In the genomic region with DNA sequence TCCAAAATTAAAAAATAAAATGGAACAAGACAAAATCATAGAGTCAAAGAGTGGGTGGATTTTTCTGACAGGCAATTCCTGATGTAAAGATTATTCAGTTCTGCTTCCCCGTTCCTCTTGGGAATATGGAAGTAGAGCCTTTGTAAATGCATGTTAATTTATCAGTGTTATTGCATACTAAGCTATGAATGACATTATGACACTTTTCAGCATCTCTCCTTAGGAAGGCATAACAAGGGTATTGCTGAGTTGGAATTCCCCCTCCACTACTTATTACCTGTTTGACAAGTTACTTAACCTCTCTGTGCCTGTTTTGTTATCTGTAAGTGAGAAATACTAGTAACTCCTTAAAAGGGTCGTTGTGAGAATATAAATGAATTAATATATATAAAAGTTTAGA, we compare ENCODE assay signal across 15 cellular contexts.
"Had no signal": no experiment of that assay in that cellular context is flagged by ENCODE, and none has a peak within 500 bp of the region (broad histone marks: within the 10 kb centered on the region; RNA-seq: fewer than 3 reads in every experiment).

No MANE protein-coding gene starts in this region.

- FAIRE-seq: colon, kidney, urothelium cell line had no signal

- H3K27ac ChIP-seq: esophagus squamous epithelium, spleen, VCaP had no signal

- H3K4me1 ChIP-seq: spleen had no signal

- H3K27me3 ChIP-seq: esophagus squamous epithelium, spleen, testis had no signal

- DNase-seq: activated CD4-positive, alpha-beta memory T cell treated with anti-CD3 and anti-CD28 coated beads for 36 hours; activated CD8-positive, alpha-beta memory T cell treated with anti-CD3 and anti-CD28 coated beads, Interleukin-2, amount 10 ng/mL, durations not matched to agents 7 days and 5 days; activated naive CD4-positive, alpha-beta T cell treated with anti-CD3 and anti-CD28 coated beads for 36 hours; activated naive CD8-positive, alpha-beta T cell treated with anti-CD3 and anti-CD28 coated beads, Interleukin-2, amount 50 U/mL, for 24 hours; activated T-cell treated with anti-CD3 and anti-CD28 coated beads, Interleukin-2, amount 50 U/mL, for 1 hour; esophagus squamous epithelium; kidney; mesendoderm; spleen; stimulated activated naive CD8-positive, alpha-beta T cell treated with anti-CD3 and anti-CD28 coated beads, Interleukin-15, amount 100 ng/mL, for 72 hours had no signal

- H3K4me3 ChIP-seq: esophagus squamous epithelium, spleen, testis had no signal

- H3K9me3 ChIP-seq: esophagus squamous epithelium, spleen, testis had no signal

- H3K36me3 ChIP-seq: esophagus squamous epithelium, spleen had no signal

- ATAC-seq: activated CD8-positive, alpha-beta memory T cell treated with anti-CD3 and anti-CD28 coated beads, Interleukin-2, amount 10 ng/mL, durations not matched to agents 7 days and 5 days; activated naive CD8-positive, alpha-beta T cell treated with anti-CD3 and anti-CD28 coated beads, Interleukin-2, amount 50 U/mL, for 24 hours; natural killer cell treated with Interleukin-12 subunit alpha and Interleukin-12 subunit beta and Interleukin-15 and Interleukin-18, amount 100 ng/mL, for 72 hours; stimulated activated naive CD8-positive, alpha-beta T cell treated with anti-CD3 and anti-CD28 coated beads, Interleukin-15, amount 100 ng/mL, for 72 hours had no signal
